Comparison of ENCODE assay signal across 14 cellular contexts in genomic region chr19:51701468-51702100, GRCh38. TPM values are rescaled to one million over a fixed set of nuclear protein-coding genes. Genes with fewer than 3 reads are reported as not detected.
A peak's percentile ranks its signal among the peaks of the same experiment; 100 is the strongest.
DNase-seq lines count a peak whose midpoint lies in the region; ATAC-seq and TF ChIP-seq lines count a peak whose summit lies in the region.
"Had no signal": no experiment of that assay in that cellular context is flagged by ENCODE, and none has a peak within 500 bp of the region (broad histone marks: within the 10 kb centered on the region; RNA-seq: fewer than 3 reads in every experiment).

No MANE protein-coding gene starts in this region.

- ATAC-seq in body of pancreas (no peak), GM19035 (IDR thresholded peaks at IDR 0.05; ENCODE audit: unreplicated experiment) (no peak)
- ATAC-seq: activated naive CD8-positive, alpha-beta T cell treated with anti-CD3 and anti-CD28 coated beads, Interleukin-2, amount 50 U/mL, for 24 hours; stimulated activated effector memory CD8-positive, alpha-beta T cell treated with anti-CD3 and anti-CD28 coated beads, Interleukin-12 subunit alpha, Interleukin-12 subunit beta, amount 100 ng/mL, for 72 hours had no signal

- H3K27ac Mint-ChIP-seq in mesothelial cell of epicardium, result peak overlapping the region; percentile 98
- H3K27ac Mint-ChIP-seq: activated naive CD8-positive, alpha-beta T cell treated with anti-CD3 and anti-CD28 coated beads, Interleukin-2, amount 50 U/mL, for 24 hours; stimulated activated effector memory CD8-positive, alpha-beta T cell treated with anti-CD3 and anti-CD28 coated beads, Interleukin-12 subunit alpha, Interleukin-12 subunit beta, amount 100 ng/mL, for 72 hours had no signal

- H3K36me3 ChIP-seq in HUES48 (ENCODE audit: control insufficient read depth, insufficient read depth, low read length) (peaks cover 17% of the 10 kb centered on the region), body of pancreas (replicated peaks in 1 of 2; ENCODE audit: insufficient read depth in 1 of 2, low read depth in 2 of 2) (no peaks in the 10 kb centered on the region), tibial artery (peaks cover 6 to 54% (median 39%) of the 10 kb centered on the region in 3 donors)

- H3K9ac ChIP-seq in HUES48 (ENCODE audit: low read depth, low read length), result no peak overlapping the region

- no peak for TF ChIP-seq POLR2A in body of pancreas (IDR thresholded peaks at IDR 0.05)

- WGBS in body of pancreas, 2 donors, result 69 to 76% methylated on average over 10 to 12 of the region's 12 CpGs

- no peak for TF ChIP-seq CTCF in body of pancreas (IDR thresholded peaks at IDR 0.05)
- TF ChIP-seq CTCF in mesothelial cell of epicardium (IDR thresholded peaks at IDR 0.05; ENCODE audit: unreplicated experiment), result no peak
- no peak for TF ChIP-seq CTCF in tibial artery (IDR thresholded peaks at IDR 0.05)

- no peaks in the 10 kb centered on the region for H3K9me3 Mint-ChIP-seq in mesothelial cell of epicardium
- H3K9me3 Mint-ChIP-seq: activated naive CD8-positive, alpha-beta T cell treated with anti-CD3 and anti-CD28 coated beads, Interleukin-2, amount 50 U/mL, for 24 hours; stimulated activated effector memory CD8-positive, alpha-beta T cell treated with anti-CD3 and anti-CD28 coated beads, Interleukin-12 subunit alpha, Interleukin-12 subunit beta, amount 100 ng/mL, for 72 hours had no signal

- DNase-seq in body of pancreas (no peak), mesothelial cell of epicardium (ENCODE audit: low spot score in 2 of 2, unreplicated experiment in 2 of 2) (no peak), tibial artery (peak in 1 of 2 donors; percentile 57), NCI-H187 (lab: John Stamatoyannopoulos, UW) (no peak), CD1c-positive myeloid dendritic cell (ENCODE audit: extremely low spot score) (no peak)
- DNase-seq: COR-L47, cortex of kidney, NCI-H748 treated with DMSO at 0.1 percent for 48 hours had no signal

- H3K4me3 Mint-ChIP-seq in mesothelial cell of epicardium, result no peak overlapping the region

- peaks cover 47% of the 10 kb centered on the region for H3K36me3 Mint-ChIP-seq in mesothelial cell of epicardium

- H3K4me3 ChIP-seq in HUES48 (ENCODE audit: low read depth, low read length) (peak overlapping the region; percentile 69), body of pancreas (no peak overlapping the region), tibial artery (no peak overlapping the region)

- H3K27ac ChIP-seq in HUES48 (ENCODE audit: low read depth, low read length) (no peak overlapping the region), body of pancreas (peak overlapping the region; percentile 48 to 93 (median 84)), tibial artery (peak overlapping the region; percentile 92 to 97)

- H3K4me1 Mint-ChIP-seq in mesothelial cell of epicardium, result peaks cover 44% of the 10 kb centered on the region

- H3K4me1 ChIP-seq in HUES48 (ENCODE audit: control insufficient read depth, insufficient read depth, low read length), result peaks cover 14% of the 10 kb centered on the region; the same call in 1 of the 2 replicates
- peaks cover 42% of the 10 kb centered on the region for H3K4me1 ChIP-seq in body of pancreas
- H3K4me1 ChIP-seq in tibial artery, result peaks cover 0 to 37% (median 26%) of the 10 kb centered on the region in 4 donors

- H3K9me3 ChIP-seq in HUES48 (ENCODE audit: control insufficient read depth, insufficient read depth, low read length) (no peaks in the 10 kb centered on the region), body of pancreas (no peaks in the 10 kb centered on the region), tibial artery (no peaks in the 10 kb centered on the region)

- intact Hi-C loops in body of pancreas (cut with DNase I), result no loop called here
- intact Hi-C loops in tibial artery (cut with DNase I; ENCODE audit: low total_unique reads), result no loop called here

- H3K27me3 ChIP-seq in HUES48 (ENCODE audit: control insufficient read depth, insufficient read depth, low read length), result no peaks in the 10 kb centered on the region
- no peaks in the 10 kb centered on the region for H3K27me3 ChIP-seq in body of pancreas
- no peaks in the 10 kb centered on the region for H3K27me3 ChIP-seq in tibial artery

- H3K27me3 Mint-ChIP-seq in mesothelial cell of epicardium (ENCODE audit: low read depth), result no peaks in the 10 kb centered on the region

RNA-seq across cellular contexts. Expression of gene SPACA6, which starts 8.5 kb away (rescaled TPM):
- total RNA-seq in body of pancreas (10 to 100 TPM in 1 of 2 donors, 1 to 10 TPM in 1; 7.9 to 16.3 TPM), mesothelial cell of epicardium (83.1 to 88.1 TPM (median 87.6 TPM) in 3 replicates)

RNA-seq across cellular contexts. Expression of gene HAS1, which starts 22.2 kb away (rescaled TPM):
- total RNA-seq in body of pancreas (10 to 100 TPM in 1 of 2 donors, 1 to 10 TPM in 1; 1.8 to 15.8 TPM), mesothelial cell of epicardium (0.32 to 0.58 TPM (median 0.44 TPM) in 3 replicates)
- total RNA-seq: fibroblast of villous mesenchyme, SK-MEL-5 had no signal

RNA-seq across cellular contexts. Expression of gene FPR1, which starts 50.1 kb away (rescaled TPM):
- total RNA-seq in body of pancreas, result 1 to 10 TPM in 1 of 2 donors, not detected in 1; 4.7 TPM
- total RNA-seq in mesothelial cell of epicardium, result not detected in 3 replicates
- total RNA-seq: fibroblast of villous mesenchyme, SK-MEL-5 had no signal

RNA-seq across cellular contexts. Expression of gene SIGLEC14, which starts 55.0 kb away (rescaled TPM):
- total RNA-seq in body of pancreas (not detected), mesothelial cell of epicardium (not detected in 3 replicates)
- total RNA-seq: fibroblast of villous mesenchyme, SK-MEL-5 had no signal

RNA-seq across cellular contexts. Expression of gene FPR2, which starts 59.4 kb away (rescaled TPM):
- total RNA-seq in body of pancreas, result under 1 TPM in 1 of 2 donors, not detected in 1; 0.78 TPM
- total RNA-seq in mesothelial cell of epicardium, result not detected in 3 replicates
- total RNA-seq: fibroblast of villous mesenchyme, SK-MEL-5 had no signal
